8 cellular contexts compared by ENCODE assay signal in the genomic region with DNA sequence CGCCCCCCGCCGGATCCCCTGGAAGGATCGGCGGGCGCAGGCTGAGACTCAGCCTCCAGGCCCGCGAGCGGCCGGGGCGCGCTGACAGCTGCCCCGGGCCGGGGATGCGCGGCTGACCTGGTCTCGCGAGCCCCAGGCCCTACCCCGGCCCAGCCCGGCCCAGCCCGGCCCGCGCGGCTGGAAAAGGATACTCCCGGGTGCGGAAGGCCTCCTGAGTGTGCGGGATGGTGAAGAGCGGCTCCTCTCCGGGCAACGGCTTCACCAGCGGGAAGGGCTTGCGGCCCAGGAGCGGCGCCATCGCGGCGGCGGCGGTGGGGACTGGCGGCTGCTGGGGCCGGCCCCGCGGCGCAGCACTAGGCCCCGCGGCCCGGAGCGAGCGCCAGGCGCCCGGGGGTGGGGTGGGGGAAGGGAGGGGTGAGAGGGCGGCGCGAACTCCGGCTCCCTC. TPM values are rescaled to one million over a fixed set of nuclear protein-coding genes. Genes with fewer than 3 reads are reported as not detected.
DNase-seq lines count a peak whose midpoint lies in the region; ATAC-seq and TF ChIP-seq lines count a peak whose summit lies in the region.

No MANE protein-coding gene starts in this region.

- H3K27me3 ChIP-seq in muscle layer of colon (ENCODE audit: control insufficient read depth in 1 of 2, insufficient read depth in 2 of 2, low read length in 2 of 2) (no peaks in the 10 kb centered on the region), uterus (no peaks in the 10 kb centered on the region)

- TF ChIP-seq CTCF in epithelial cell of proximal tubule (conservative IDR thresholded peaks at IDR 0.05; ENCODE audit: low read depth, low read length) (no peak), uterus (IDR thresholded peaks at IDR 0.05) (no peak)

- no peak for TF ChIP-seq POLR2A in uterus (IDR thresholded peaks at IDR 0.05)

- DNase-seq in NCI-H146 (lab: John Stamatoyannopoulos, UW): peak; percentile 68
- DNase-seq in NCI-H146 treated with DMSO at 0.1 percent for 48 hours (lab: John Stamatoyannopoulos, UW; ENCODE audit: unreplicated experiment): no peak
- peak; percentile 60 for DNase-seq in SW480 (ENCODE audit: low spot score)
- DNase-seq in epithelial cell of proximal tubule (ENCODE audit: low read depth): no peak
- DNase-seq in uterus: no peak

- H3K36me3 ChIP-seq in muscle layer of colon (ENCODE audit: insufficient read depth, low read length): peaks cover 5% of the 10 kb centered on the region
- H3K36me3 ChIP-seq in uterus: no peaks in the 10 kb centered on the region

- ATAC-seq in GM19397 (IDR thresholded peaks at IDR 0.05; ENCODE audit: unreplicated experiment) (peak; percentile 46), HG03432 (IDR thresholded peaks at IDR 0.05; ENCODE audit: unreplicated experiment) (peak; percentile 50)

- peak overlapping the region; percentile 49 for H3K9ac ChIP-seq in muscle layer of colon (ENCODE audit: low read length)

- H3K27ac ChIP-seq in muscle layer of colon (ENCODE audit: low read depth, low read length) (peak overlapping the region; percentile 91), uterus (peak overlapping the region; percentile 91 to 97)

- intact Hi-C loops in uterus (cut with DNase I; ENCODE audit: low total_unique reads): loop anchor here (10.0 kb wide), 1 partner anchor 53 kb away; a partner anchor contains a TSS

- no peaks in the 10 kb centered on the region for H3K9me3 ChIP-seq in muscle layer of colon (ENCODE audit: low read length)
- no peaks in the 10 kb centered on the region for H3K9me3 ChIP-seq in uterus

- H3K4me1 ChIP-seq in muscle layer of colon (ENCODE audit: insufficient read depth, low read length): peaks cover 34% of the 10 kb centered on the region
- peaks cover 0 to 20% of the 10 kb centered on the region in 2 donors for H3K4me1 ChIP-seq in uterus

- H3K4me3 ChIP-seq in epithelial cell of proximal tubule (ENCODE audit: low read depth, low read length) (peak overlapping the region; percentile 77), muscle layer of colon (ENCODE audit: low read depth in 1 of 2, low read length in 2 of 2) (peak overlapping the region; percentile 49 to 55), uterus (peak overlapping the region; percentile 66 to 100)

RNA-seq across cellular contexts. Expression of a gene that starts 0.4 kb away (rescaled TPM):
- 47.2 and 51.9 TPM in 2 replicates for total RNA-seq in epithelial cell of proximal tubule
- 10 to 100 TPM; 29.5 to 79.5 (median 59.8) TPM for total RNA-seq in uterus

RNA-seq across cellular contexts. Expression of a gene that starts 35.8 kb away (rescaled TPM):
- total RNA-seq in epithelial cell of proximal tubule: 53.2 and 64.2 TPM in 2 replicates
- total RNA-seq in uterus: 10 to 100 TPM; 13.8 to 63.5 (median 43.7) TPM

RNA-seq across cellular contexts. Expression of a gene that starts 56.7 kb away (rescaled TPM):
- 29.6 and 56.4 TPM in 2 replicates for total RNA-seq in epithelial cell of proximal tubule
- total RNA-seq in uterus: 100 to 1,000 TPM in 1 of 4 donors, 10 to 100 TPM in 3; 21.5 to 106 (median 50.9) TPM

Comparison
In these comparisons a context has a peak if more than half of its experiments do, and no peak if none do; other contexts are left out.
1. DNase-seq: peak in NCI-H146 (single experiment) and SW480 (single experiment); none in NCI-H146 treated with DMSO at 0.1 percent for 48 hours (single experiment), epithelial cell of proximal tubule (single experiment) and uterus (0 of 2).
2. Peak in every context shown above with its lines, with median percentiles within 50 percentile points of each other: H3K4me3 ChIP-seq.